8 cellular contexts compared by ENCODE assay signal in the genomic region with DNA sequence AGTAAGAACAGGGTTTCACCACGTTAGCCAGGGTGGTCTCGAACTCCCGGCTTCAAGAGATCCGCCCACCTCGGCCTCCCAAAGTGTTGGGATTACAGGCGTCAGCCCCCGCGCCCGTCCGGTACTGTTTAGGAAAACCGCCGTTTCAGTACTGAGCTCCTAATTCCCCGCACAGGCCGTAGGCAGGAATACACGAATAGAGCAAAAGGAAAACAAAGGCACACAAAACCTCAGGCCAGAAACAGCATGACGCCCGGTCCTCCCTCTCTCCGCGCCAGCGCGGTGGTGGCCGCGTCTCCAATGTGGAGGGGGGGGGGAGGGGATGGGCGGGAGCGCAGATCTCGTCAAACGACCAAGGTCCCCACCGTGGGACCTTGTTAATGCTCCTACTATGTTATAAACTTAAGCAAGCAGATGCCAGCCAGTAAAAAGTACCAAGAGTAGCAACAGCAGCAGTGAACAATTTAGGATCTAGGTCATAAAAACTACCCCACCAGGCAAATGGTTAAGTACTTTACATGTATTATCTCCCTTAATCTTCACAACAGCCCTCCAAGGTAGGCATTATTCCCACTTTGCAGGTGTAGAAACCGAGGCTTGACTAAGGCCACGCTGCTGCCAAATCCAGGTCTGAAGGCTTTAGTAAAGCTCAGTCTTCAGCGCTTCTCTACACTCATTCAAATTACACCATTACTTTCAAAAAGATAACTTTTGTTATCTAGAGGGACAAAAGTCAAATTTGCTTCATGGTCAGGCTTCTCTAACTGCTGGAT. TPM values are rescaled to one million over a fixed set of nuclear protein-coding genes. Genes with fewer than 3 reads are reported as not detected.
DNase-seq lines count a peak whose midpoint lies in the region; ATAC-seq and TF ChIP-seq lines count a peak whose summit lies in the region.

No MANE protein-coding gene starts in this region.

- H4K20me1 ChIP-seq in Loucy (ENCODE audit: insufficient read depth, low read length, poor library complexity, severe bottlenecking) (peaks cover 48% of the 10 kb centered on the region), hepatocyte (ENCODE audit: insufficient read depth, poor library complexity, severe bottlenecking) (peaks cover 35% of the 10 kb centered on the region)

- H3K9me2 ChIP-seq in Loucy (replicated peaks; ENCODE audit: low read depth, low read length) (no peaks in the 10 kb centered on the region), hepatocyte (replicated peaks; ENCODE audit: insufficient read depth) (no peaks in the 10 kb centered on the region)

- H3K36me3 ChIP-seq in Loucy (ENCODE audit: insufficient read depth, low read length) = 0 out of 2 replicates have a peak, but pooled peaks cover 6% of the 10 kb centered on the region
- H3K36me3 ChIP-seq in hepatocyte (replicated peaks; ENCODE audit: insufficient read depth, low read depth) = no peaks in the 10 kb centered on the region

- H3K27ac ChIP-seq in hepatocyte = peak overlapping the region; percentile 99

- H3K9ac ChIP-seq in Loucy (ENCODE audit: low read depth, low read length, poor library complexity, severe bottlenecking) = peak overlapping the region; percentile 89

- H3F3A ChIP-seq in Loucy (ENCODE audit: low read depth) = peaks cover 12% of the 10 kb centered on the region; the same call in 1 of the 2 replicates

- peak; percentile 76 for DNase-seq in EH (ENCODE audit: low read depth)
- DNase-seq in SKM-1 treated with dmso at 0.1 percent for 144 hours (lab: John Stamatoyannopoulos, UW; ENCODE audit: unreplicated experiment) = peak; percentile 31
- DNase-seq in astrocyte of the cerebellum (ENCODE audit: low read depth) = peak; percentile 39
- peak; percentile 72 for DNase-seq in hepatocyte (ENCODE audit: low spot score)
- peak; percentile 31 for DNase-seq in progenitor cell of endocrine pancreas (ENCODE audit: low spot score, unreplicated experiment)

- H3K4me2 ChIP-seq in Loucy (ENCODE audit: low read depth, low read length, poor library complexity, severe bottlenecking) (peak overlapping the region; percentile 88), hepatocyte (peak overlapping the region; percentile 83)

- H3K27me3 Mint-ChIP-seq in progenitor cell of endocrine pancreas = no peaks in the 10 kb centered on the region

- H3K27ac Mint-ChIP-seq in progenitor cell of endocrine pancreas = peak overlapping the region; percentile 96

- H3K4me3 ChIP-seq in Loucy (ENCODE audit: low read length, poor library complexity, severe bottlenecking) = peak overlapping the region; percentile 81
- H3K4me3 ChIP-seq in astrocyte of the cerebellum (ENCODE audit: low read depth, low read length) = peak overlapping the region; percentile 71
- H3K4me3 ChIP-seq in hepatocyte = peak overlapping the region; percentile 20

- ATAC-seq in HG03439 (IDR thresholded peaks at IDR 0.05; ENCODE audit: unreplicated experiment) = no peak
- ATAC-seq in GM18858 (IDR thresholded peaks at IDR 0.05; ENCODE audit: unreplicated experiment) = no peak

- no peaks in the 10 kb centered on the region for H3K9me3 ChIP-seq in Loucy (ENCODE audit: insufficient read depth, low read depth, low read length)
- H3K9me3 ChIP-seq in hepatocyte (ENCODE audit: low read depth) = no peaks in the 10 kb centered on the region

- peak overlapping the region; percentile 84 for H3K4me3 Mint-ChIP-seq in progenitor cell of endocrine pancreas (ENCODE audit: low read depth)

- H3K79me2 ChIP-seq in Loucy (ENCODE audit: insufficient read depth, low read length) (peaks cover 90% of the 10 kb centered on the region), hepatocyte (peaks cover 84% of the 10 kb centered on the region)

- no peaks in the 10 kb centered on the region for H3K36me3 Mint-ChIP-seq in progenitor cell of endocrine pancreas (ENCODE audit: insufficient read depth)

- H2AFZ ChIP-seq in Loucy (ENCODE audit: low read length) (peak overlapping the region; percentile 80; the same call in 1 of the 2 replicates), hepatocyte (peak overlapping the region; percentile 32)

- TF ChIP-seq CTCF in Loucy (conservative IDR thresholded peaks at IDR 0.05; ENCODE audit: low read length) (no peak), astrocyte of the cerebellum (IDR thresholded peaks at IDR 0.05; ENCODE audit: low read depth, low read length, missing control alignments) (no peak), hepatocyte (IDR thresholded peaks at IDR 0.05; ENCODE audit: poor library complexity) (no peak), progenitor cell of endocrine pancreas (IDR thresholded peaks at IDR 0.05; ENCODE audit: unreplicated experiment) (no peak)

- in situ Hi-C loops in astrocyte of the cerebellum (cut with HindIII; ENCODE audit: low sequenced_read_pairs) = no loop called here

- no peaks in the 10 kb centered on the region for H3K9me3 Mint-ChIP-seq in progenitor cell of endocrine pancreas (ENCODE audit: low read depth)

- H3K4me1 ChIP-seq in Loucy (ENCODE audit: insufficient read depth, low read length, poor library complexity, severe bottlenecking) (peaks cover 58% of the 10 kb centered on the region), hepatocyte (ENCODE audit: insufficient read depth) (peaks cover 23% of the 10 kb centered on the region)

- no peaks in the 10 kb centered on the region for H3K27me3 ChIP-seq in Loucy (ENCODE audit: insufficient read depth, low read length, poor library complexity, severe bottlenecking)
- H3K27me3 ChIP-seq in hepatocyte = no peaks in the 10 kb centered on the region

- WGBS in hepatocyte (ENCODE audit: low lambda C conversion rate, missing lambda C conversion rate) = 3% methylated on average over 27 of the region's 31 CpGs

- H3K4me1 Mint-ChIP-seq in progenitor cell of endocrine pancreas (ENCODE audit: low read depth) = peaks cover 15% of the 10 kb centered on the region

RNA-seq across cellular contexts. Expression of a gene that starts 0.7 kb away (rescaled TPM):
- total RNA-seq in hepatocyte (103 and 104 TPM in 2 replicates), progenitor cell of endocrine pancreas (168 and 179 TPM in 2 replicates)
- 57.4 and 65.8 TPM in 2 replicates for polyA plus RNA-seq in hepatocyte

RNA-seq across cellular contexts. Expression of a gene that starts 41.1 kb away (rescaled TPM):
- 0.08 and 0.70 TPM in 2 replicates for total RNA-seq in hepatocyte
- 0.33 TPM in 1 of 2 replicates, not detected in the other for polyA plus RNA-seq in hepatocyte
- total RNA-seq in progenitor cell of endocrine pancreas = 2.7 and 3.2 TPM in 2 replicates

RNA-seq across cellular contexts. Expression of a gene that starts 50.2 kb away (rescaled TPM):
- total RNA-seq in hepatocyte (46.9 and 50.3 TPM in 2 replicates), progenitor cell of endocrine pancreas (77.2 and 88.3 TPM in 2 replicates)
- 58.6 and 60.3 TPM in 2 replicates for polyA plus RNA-seq in hepatocyte

Comparison
In these comparisons a context has a peak if more than half of its experiments do, and no peak if none do; other contexts are left out.
1. H3K4me3 ChIP-seq: peak in every context shown above with its lines; median percentile 81 in Loucy; 71 in astrocyte of the cerebellum; 20 in hepatocyte.